In genomic region chr14:22469541-22470303, GRCh38 we compare ENCODE assay signal across 17 cellular contexts.
DNase-seq lines count a peak whose midpoint lies in the region; ATAC-seq and TF ChIP-seq lines count a peak whose summit lies in the region.
"Had no signal": no experiment of that assay in that cellular context is flagged by ENCODE, and none has a peak within 500 bp of the region (broad histone marks: within the 10 kb centered on the region; RNA-seq: fewer than 3 reads in every experiment).

No MANE protein-coding gene starts in this region.

- no peak overlapping the region for H3K27ac Mint-ChIP-seq in activated CD8-positive, alpha-beta T cell treated with anti-CD3 and anti-CD28 coated beads for 36 hours
- peak overlapping the region in 2 of 9 donors; percentile 38 to 53 for H3K27ac Mint-ChIP-seq in naive thymus-derived CD4-positive, alpha-beta T cell

- H3K27ac ChIP-seq in DOHH2 (ENCODE audit: low read depth, low read length), result no peak overlapping the region
- H3K27ac ChIP-seq in naive thymus-derived CD4-positive, alpha-beta T cell (ENCODE audit: low read depth, low read length), result no peak overlapping the region
- H3K27ac ChIP-seq: adrenal gland, C4-2B, transverse colon had no signal

- H3K9me3 ChIP-seq in DOHH2 (ENCODE audit: control insufficient read depth, insufficient read depth, low read length), result no peaks in the 10 kb centered on the region
- H3K9me3 ChIP-seq in naive thymus-derived CD4-positive, alpha-beta T cell (ENCODE audit: control insufficient read depth in 2 of 3, low read length in 3 of 3), result no peaks in the 10 kb centered on the region
- H3K9me3 ChIP-seq: adrenal gland, HAP-1, mucosa of descending colon, transverse colon had no signal

- H3K9me3 Mint-ChIP-seq in activated CD8-positive, alpha-beta T cell treated with anti-CD3 and anti-CD28 coated beads for 36 hours, result no peaks in the 10 kb centered on the region
- H3K9me3 Mint-ChIP-seq in naive thymus-derived CD4-positive, alpha-beta T cell, result no peaks in the 10 kb centered on the region

- CTCF ChIA-PET in activated CD8-positive, alpha-beta T cell treated with anti-CD3 and anti-CD28 coated beads for 36 hours (lab: Charles Lee), result no interaction called here
- CTCF ChIA-PET in naive thymus-derived CD4-positive, alpha-beta T cell (lab: Charles Lee), result no interaction called here

- no peaks in the 10 kb centered on the region for H3K27me3 ChIP-seq in DOHH2 (ENCODE audit: control insufficient read depth, low read length)
- no peaks in the 10 kb centered on the region for H3K27me3 ChIP-seq in naive thymus-derived CD4-positive, alpha-beta T cell (ENCODE audit: control insufficient read depth in 2 of 2, insufficient read depth in 2 of 2, low read length in 2 of 2)
- H3K27me3 ChIP-seq: adrenal gland, transverse colon had no signal

- H3K27me3 Mint-ChIP-seq in activated CD8-positive, alpha-beta T cell treated with anti-CD3 and anti-CD28 coated beads for 36 hours, result no peaks in the 10 kb centered on the region
- H3K27me3 Mint-ChIP-seq in naive thymus-derived CD4-positive, alpha-beta T cell, result no peaks in the 10 kb centered on the region

- no peaks in the 10 kb centered on the region for H4K20me1 ChIP-seq in DOHH2 (ENCODE audit: control insufficient read depth, insufficient read depth, low read depth, low read length)

- H3K4me1 Mint-ChIP-seq in activated CD8-positive, alpha-beta T cell treated with anti-CD3 and anti-CD28 coated beads for 36 hours (ENCODE audit: low read depth), result no peaks in the 10 kb centered on the region
- peaks cover 0 to 26% (median 0%) of the 10 kb centered on the region in 7 donors for H3K4me1 Mint-ChIP-seq in naive thymus-derived CD4-positive, alpha-beta T cell

- no peak overlapping the region for H3K4me3 ChIP-seq in DOHH2 (ENCODE audit: low read length)
- H3K4me3 ChIP-seq in naive thymus-derived CD4-positive, alpha-beta T cell (ENCODE audit: low read length), result no peak overlapping the region
- H3K4me3 ChIP-seq: adrenal gland, HAP-1, mucosa of descending colon, transverse colon had no signal

- peaks cover 13% of the 10 kb centered on the region for H3K79me2 ChIP-seq in DOHH2 (ENCODE audit: control insufficient read depth, low read length)

- intact Hi-C loops in activated CD8-positive, alpha-beta T cell treated with anti-CD3 and anti-CD28 coated beads for 36 hours (cut with micrococcal nuclease), result loop anchor here (10.0 kb wide), 1 partner anchor 145 kb away; no protein-coding TSS in a partner anchor
- intact Hi-C loops in naive thymus-derived CD4-positive, alpha-beta T cell (cut with micrococcal nuclease), result no loop called here

- ATAC-seq in activated CD8-positive, alpha-beta T cell treated with anti-CD3 and anti-CD28 coated beads for 36 hours, result no peak
- ATAC-seq in naive thymus-derived CD4-positive, alpha-beta T cell, result no peak
- ATAC-seq in GM19467 (IDR thresholded peaks at IDR 0.05; ENCODE audit: unreplicated experiment) (no peak), HG02588 (IDR thresholded peaks at IDR 0.05; ENCODE audit: unreplicated experiment) (no peak)
- ATAC-seq: mucosa of descending colon had no signal

- no peaks in the 10 kb centered on the region for H3K36me3 Mint-ChIP-seq in activated CD8-positive, alpha-beta T cell treated with anti-CD3 and anti-CD28 coated beads for 36 hours (ENCODE audit: low read depth)
- H3K36me3 Mint-ChIP-seq in naive thymus-derived CD4-positive, alpha-beta T cell, result no peaks in the 10 kb centered on the region

- H3K4me1 ChIP-seq in DOHH2 (ENCODE audit: control insufficient read depth, low read length), result peaks cover 68% of the 10 kb centered on the region
- no peaks in the 10 kb centered on the region for H3K4me1 ChIP-seq in naive thymus-derived CD4-positive, alpha-beta T cell (ENCODE audit: control insufficient read depth in 2 of 2, insufficient read depth in 2 of 2, low read length in 2 of 2)
- H3K4me1 ChIP-seq: adrenal gland had no signal

- TF ChIP-seq CTCF in DOHH2 (IDR thresholded peaks at IDR 0.05; ENCODE audit: low read depth, low read length, poor library complexity, severe bottlenecking), result no peak
- TF ChIP-seq CTCF in activated CD8-positive, alpha-beta T cell treated with anti-CD3 and anti-CD28 coated beads for 36 hours (IDR thresholded peaks at IDR 0.05), result no peak
- TF ChIP-seq CTCF in GM10266 (IDR thresholded peaks at IDR 0.05; ENCODE audit: control insufficient read depth, insufficient read depth, low read depth, missing control alignments), result no peak

- H3F3A ChIP-seq in DOHH2 (ENCODE audit: control insufficient read depth, insufficient read depth), result no peaks in the 10 kb centered on the region

- H3K4me2 ChIP-seq in DOHH2 (ENCODE audit: low read length), result peak overlapping the region; percentile 20

- no peaks in the 10 kb centered on the region for H3K9me2 ChIP-seq in DOHH2 (replicated peaks; ENCODE audit: control insufficient read depth, low read length)

- H3K4me3 Mint-ChIP-seq in activated CD8-positive, alpha-beta T cell treated with anti-CD3 and anti-CD28 coated beads for 36 hours, result peak overlapping the region; percentile 19
- H3K4me3 Mint-ChIP-seq in naive thymus-derived CD4-positive, alpha-beta T cell, result peak overlapping the region in 6 of 10 donors; percentile 25 to 70 (median 52)

- peak; percentile 75 for DNase-seq in Ammon's horn (ENCODE audit: low spot score)
- no peak for DNase-seq in activated CD8-positive, alpha-beta T cell treated with anti-CD3 and anti-CD28 coated beads for 36 hours
- DNase-seq in naive thymus-derived CD4-positive, alpha-beta T cell, result no peak
- DNase-seq in GM10266 (ENCODE audit: extremely low spot score), result no peak
- DNase-seq: activated CD8-positive, alpha-beta memory T cell treated with anti-CD3 and anti-CD28 coated beads, Interleukin-2, amount 50 U/mL, for 4 hours; adrenal gland; DMS79; Karpas-422; NCI-H187 treated with DMSO at 0.1 percent for 48 hours; SIG-M5; transverse colon had no signal

- POLR2A ChIA-PET in activated CD8-positive, alpha-beta T cell treated with anti-CD3 and anti-CD28 coated beads for 36 hours (lab: Charles Lee), result no interaction called here
- POLR2A ChIA-PET in naive thymus-derived CD4-positive, alpha-beta T cell (lab: Charles Lee), result no interaction called here

- H3K36me3 ChIP-seq in DOHH2 (ENCODE audit: control insufficient read depth, low read length), result no peaks in the 10 kb centered on the region
- H3K36me3 ChIP-seq in naive thymus-derived CD4-positive, alpha-beta T cell (ENCODE audit: control insufficient read depth in 2 of 3, insufficient read depth in 3 of 3, low read length in 3 of 3), result no peaks in the 10 kb centered on the region
- H3K36me3 ChIP-seq: adrenal gland, HAP-1, transverse colon had no signal
